Comparison of ENCODE assay signal across 24 cellular contexts in the genomic region with DNA sequence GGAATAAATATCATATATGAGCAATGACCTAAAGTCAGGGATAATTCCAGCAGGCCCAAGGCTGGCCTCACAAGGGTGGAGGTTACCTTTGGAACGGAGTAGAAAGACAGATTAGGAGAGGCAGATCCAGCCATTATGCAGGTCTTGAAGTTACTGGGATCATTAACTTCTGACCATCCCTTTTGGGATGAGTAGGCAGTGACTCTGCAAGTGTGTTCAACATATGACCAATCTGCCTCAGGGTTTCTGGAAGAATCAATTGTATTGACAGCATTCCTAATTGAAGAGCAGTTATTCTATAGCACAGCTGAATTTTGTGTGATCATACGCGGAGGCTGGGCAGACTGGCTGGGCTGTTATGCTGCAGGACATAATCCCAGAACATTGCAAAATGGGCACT.
DNase-seq lines count a peak whose midpoint lies in the region; ATAC-seq and TF ChIP-seq lines count a peak whose summit lies in the region.
"Had no signal": no experiment of that assay in that cellular context is flagged by ENCODE, and none has a peak within 500 bp of the region (broad histone marks: within the 10 kb centered on the region; RNA-seq: fewer than 3 reads in every experiment).

No MANE protein-coding gene starts in this region.

- TF ChIP-seq POLR2A in breast epithelium (IDR thresholded peaks at IDR 0.05) (no peak), esophagus muscularis mucosa (IDR thresholded peaks at IDR 0.05; ENCODE audit: low read depth) (no peak)

- H3K27ac Mint-ChIP-seq in MCF 10A (ENCODE audit: low read depth, unreplicated experiment) (peak overlapping the region; percentile 65), nephron (peak overlapping the region; percentile 46 to 92 (median 59)), type B pancreatic cell (peak overlapping the region; percentile 65)
- H3K27ac Mint-ChIP-seq in activated T-helper 17 cell treated with anti-CD3 and anti-CD28 coated beads, Interleukin-2, amount 50 U/mL, for 72 hours: no peak overlapping the region
- H3K27ac Mint-ChIP-seq: activated CD4-positive, alpha-beta memory T cell treated with anti-CD3 and anti-CD28 coated beads, Interleukin-2, amount 10 ng/mL, durations not matched to agents 7 days and 5 days; activated naive CD4-positive, alpha-beta T cell treated with anti-CD3 and anti-CD28 coated beads, Interleukin-2, amount 10 ng/mL, durations not matched to agents 7 days and 5 days; IgD-negative memory B cell; natural killer cell had no signal

- intact Hi-C loops in MCF 10A (cut with micrococcal nuclease) (no loop called here), breast epithelium (cut with DNase I; ENCODE audit: low total_unique reads) (no loop called here), esophagus muscularis mucosa (cut with DNase I) (no loop called here)

- H3K4me3 ChIP-seq in breast epithelium (no peak overlapping the region), esophagus muscularis mucosa (no peak overlapping the region)
- H3K4me3 ChIP-seq: HAP-1, SK-N-MC, testis had no signal

- no peak for TF ChIP-seq CTCF in MCF 10A (IDR thresholded peaks at IDR 0.05; ENCODE audit: unreplicated experiment)
- TF ChIP-seq CTCF in breast epithelium (IDR thresholded peaks at IDR 0.05): no peak
- no peak for TF ChIP-seq CTCF in esophagus muscularis mucosa (IDR thresholded peaks at IDR 0.05)
- no peak for TF ChIP-seq CTCF in nephron (IDR thresholded peaks at IDR 0.05; ENCODE audit: unreplicated experiment in 3 of 3)
- no peak for TF ChIP-seq CTCF in type B pancreatic cell (conservative IDR thresholded peaks at IDR 0.05)

- H3K4me1 Mint-ChIP-seq in MCF 10A (ENCODE audit: insufficient read depth, unreplicated experiment) (peaks cover 11% of the 10 kb centered on the region), nephron (peaks cover 9% of the 10 kb centered on the region), type B pancreatic cell (ENCODE audit: unreplicated experiment) (peaks cover 14% of the 10 kb centered on the region)
- H3K4me1 Mint-ChIP-seq in activated T-helper 17 cell treated with anti-CD3 and anti-CD28 coated beads, Interleukin-2, amount 50 U/mL, for 72 hours: no peaks in the 10 kb centered on the region
- H3K4me1 Mint-ChIP-seq: activated CD4-positive, alpha-beta memory T cell treated with anti-CD3 and anti-CD28 coated beads, Interleukin-2, amount 10 ng/mL, durations not matched to agents 7 days and 5 days; activated naive CD4-positive, alpha-beta T cell treated with anti-CD3 and anti-CD28 coated beads, Interleukin-2, amount 10 ng/mL, durations not matched to agents 7 days and 5 days; IgD-negative memory B cell; natural killer cell had no signal

- H3K9me3 Mint-ChIP-seq in MCF 10A (ENCODE audit: unreplicated experiment): no peaks in the 10 kb centered on the region
- peaks cover 8% of the 10 kb centered on the region for H3K9me3 Mint-ChIP-seq in nephron
- peaks cover 9% of the 10 kb centered on the region for H3K9me3 Mint-ChIP-seq in type B pancreatic cell
- H3K9me3 Mint-ChIP-seq in activated T-helper 17 cell treated with anti-CD3 and anti-CD28 coated beads, Interleukin-2, amount 50 U/mL, for 72 hours: no peaks in the 10 kb centered on the region
- H3K9me3 Mint-ChIP-seq: activated naive CD4-positive, alpha-beta T cell treated with anti-CD3 and anti-CD28 coated beads, Interleukin-2, amount 10 ng/mL, durations not matched to agents 7 days and 5 days had no signal

- no peaks in the 10 kb centered on the region for H3K36me3 Mint-ChIP-seq in MCF 10A (ENCODE audit: insufficient read depth, unreplicated experiment)
- H3K36me3 Mint-ChIP-seq in nephron (ENCODE audit: low read depth): peaks cover 11% of the 10 kb centered on the region
- peaks cover 3% of the 10 kb centered on the region for H3K36me3 Mint-ChIP-seq in type B pancreatic cell
- H3K36me3 Mint-ChIP-seq in activated T-helper 17 cell treated with anti-CD3 and anti-CD28 coated beads, Interleukin-2, amount 50 U/mL, for 72 hours (ENCODE audit: low read depth): no peaks in the 10 kb centered on the region
- H3K36me3 Mint-ChIP-seq: activated naive CD4-positive, alpha-beta T cell treated with anti-CD3 and anti-CD28 coated beads, Interleukin-2, amount 10 ng/mL, durations not matched to agents 7 days and 5 days; brain; IgD-negative memory B cell; natural killer cell had no signal

- no peaks in the 10 kb centered on the region for H3K27me3 ChIP-seq in breast epithelium
- H3K27me3 ChIP-seq in esophagus muscularis mucosa: no peaks in the 10 kb centered on the region
- H3K27me3 ChIP-seq: testis had no signal

- H3K4me1 ChIP-seq in breast epithelium (no peaks in the 10 kb centered on the region), esophagus muscularis mucosa (no peaks in the 10 kb centered on the region)
- H3K4me1 ChIP-seq: HAP-1, testis had no signal

- no peak for ATAC-seq in activated T-helper 17 cell treated with anti-CD3 and anti-CD28 coated beads, Interleukin-2, amount 50 U/mL, for 72 hours (replicated peaks)
- ATAC-seq in GM21381 (IDR thresholded peaks at IDR 0.05; ENCODE audit: unreplicated experiment): no peak
- ATAC-seq: natural killer cell; stimulated activated naive CD8-positive, alpha-beta T cell treated with anti-CD3 and anti-CD28 coated beads, Interleukin-15, Interleukin-2, amounts not matched to agents 100 U/mL and 50 U/mL, for 24 hours had no signal

- CTCF ChIA-PET in MCF 10A (lab: Yijun Ruan, JAX): interaction anchor here (0.5 to 0.9 kb wide), 4 partner anchors 10 to 467 kb away, joined by 3 to 6 read pairs (median 4); no protein-coding TSS in a partner anchor

- 97% methylated on average over 3 of the region's 3 CpGs for WGBS in esophagus muscularis mucosa

- H3K27ac ChIP-seq in breast epithelium: no peak overlapping the region
- no peak overlapping the region for H3K27ac ChIP-seq in esophagus muscularis mucosa (replicated peaks in 1 of 4)
- H3K27ac ChIP-seq: 22Rv1, SK-N-MC, testis had no signal

- POLR2A ChIA-PET in MCF 10A (lab: Yijun Ruan, JAX): interaction anchor here (0.6 to 2.5 kb wide), 8 partner anchors 12 to 533 kb away, joined by 3 to 20 read pairs (median 3); no protein-coding TSS in a partner anchor

- DNase-seq in MCF 10A (ENCODE audit: unreplicated experiment) (no peak), breast epithelium (ENCODE audit: low spot score in 2 of 2) (no peak), esophagus muscularis mucosa (ENCODE audit: extremely low spot score) (peak; percentile 24), type B pancreatic cell (ENCODE audit: extremely low spot score, unreplicated experiment) (no peak), NCI-H345 (lab: John Stamatoyannopoulos, UW) (no peak)
- DNase-seq: activated CD4-positive, alpha-beta memory T cell treated with anti-CD3 and anti-CD28 coated beads, Interleukin-2, amount 10 ng/mL, durations not matched to agents 7 days and 5 days; activated CD4-positive, CD25-positive, alpha-beta regulatory T cell treated with anti-CD3 and anti-CD28 coated beads, Interleukin-2, amount 50 U/mL, for 72 hours; activated CD8-positive, alpha-beta memory T cell treated with anti-CD3 and anti-CD28 coated beads, Interleukin-2, amount 50 U/mL, for 48 hours; activated naive CD4-positive, alpha-beta T cell treated with anti-CD3 and anti-CD28 coated beads, Interleukin-2, amount 10 ng/mL, durations not matched to agents 7 days and 5 days; C1 segment of cervical spinal cord; midbrain; natural killer cell; NCI-H1436 treated with DMSO at 0.1 percent for 48 hours; stimulated activated CD4-positive, alpha-beta T cell treated with anti-CD3 and anti-CD28 coated beads, Interleukin-1b, Interleukin-23, amount 100 ng/mL, for 48 hours; stimulated activated naive CD8-positive, alpha-beta T cell treated with anti-CD3 and anti-CD28 coated beads, Interleukin-15, Interleukin-2, amounts not matched to agents 100 U/mL and 50 U/mL, for 24 hours; testis had no signal

- H3K4me3 Mint-ChIP-seq in MCF 10A (ENCODE audit: unreplicated experiment) (peak overlapping the region; percentile 15), nephron (no peak overlapping the region), type B pancreatic cell (peak overlapping the region; percentile 26)
- H3K4me3 Mint-ChIP-seq in activated T-helper 17 cell treated with anti-CD3 and anti-CD28 coated beads, Interleukin-2, amount 50 U/mL, for 72 hours: no peak overlapping the region
- H3K4me3 Mint-ChIP-seq: activated CD4-positive, alpha-beta memory T cell treated with anti-CD3 and anti-CD28 coated beads, Interleukin-2, amount 10 ng/mL, durations not matched to agents 7 days and 5 days; activated naive CD4-positive, alpha-beta T cell treated with anti-CD3 and anti-CD28 coated beads, Interleukin-2, amount 10 ng/mL, durations not matched to agents 7 days and 5 days; brain; IgD-negative memory B cell; natural killer cell had no signal

- no TSS peak for BruUV-seq in MCF 10A (replicated peaks; lab: Mats Ljungman, UMichigan)

- no peak for TF ChIP-seq EP300 in esophagus muscularis mucosa (IDR thresholded peaks at IDR 0.05)

- H3K36me3 ChIP-seq in breast epithelium (no peaks in the 10 kb centered on the region), esophagus muscularis mucosa (no peaks in the 10 kb centered on the region)
- H3K36me3 ChIP-seq: HAP-1 had no signal

- H3K27me3 Mint-ChIP-seq in MCF 10A (ENCODE audit: insufficient read depth, unreplicated experiment) (no peaks in the 10 kb centered on the region), nephron (ENCODE audit: low read depth) (peaks cover 12% of the 10 kb centered on the region), type B pancreatic cell (peaks cover 2% of the 10 kb centered on the region)
- H3K27me3 Mint-ChIP-seq in activated T-helper 17 cell treated with anti-CD3 and anti-CD28 coated beads, Interleukin-2, amount 50 U/mL, for 72 hours: no peaks in the 10 kb centered on the region
- H3K27me3 Mint-ChIP-seq: activated CD4-positive, alpha-beta memory T cell treated with anti-CD3 and anti-CD28 coated beads, Interleukin-2, amount 10 ng/mL, durations not matched to agents 7 days and 5 days; activated naive CD4-positive, alpha-beta T cell treated with anti-CD3 and anti-CD28 coated beads, Interleukin-2, amount 10 ng/mL, durations not matched to agents 7 days and 5 days; IgD-negative memory B cell had no signal

- H3K9me3 ChIP-seq in breast epithelium (no peaks in the 10 kb centered on the region), esophagus muscularis mucosa (no peaks in the 10 kb centered on the region)
- H3K9me3 ChIP-seq: HAP-1, testis had no signal

Comparison
In these comparisons a context has a peak if more than half of its experiments do, and no peak if none do; other contexts are left out.
1. H3K4me3 Mint-ChIP-seq: peak in MCF 10A (single experiment) and type B pancreatic cell (single experiment); none in nephron (0 of 3) and activated T-helper 17 cell treated with anti-CD3 and anti-CD28 coated beads, Interleukin-2, amount 50 U/mL, for 72 hours (single experiment).